Comparison of ENCODE assay signal across 1 cellular context in the genomic region with DNA sequence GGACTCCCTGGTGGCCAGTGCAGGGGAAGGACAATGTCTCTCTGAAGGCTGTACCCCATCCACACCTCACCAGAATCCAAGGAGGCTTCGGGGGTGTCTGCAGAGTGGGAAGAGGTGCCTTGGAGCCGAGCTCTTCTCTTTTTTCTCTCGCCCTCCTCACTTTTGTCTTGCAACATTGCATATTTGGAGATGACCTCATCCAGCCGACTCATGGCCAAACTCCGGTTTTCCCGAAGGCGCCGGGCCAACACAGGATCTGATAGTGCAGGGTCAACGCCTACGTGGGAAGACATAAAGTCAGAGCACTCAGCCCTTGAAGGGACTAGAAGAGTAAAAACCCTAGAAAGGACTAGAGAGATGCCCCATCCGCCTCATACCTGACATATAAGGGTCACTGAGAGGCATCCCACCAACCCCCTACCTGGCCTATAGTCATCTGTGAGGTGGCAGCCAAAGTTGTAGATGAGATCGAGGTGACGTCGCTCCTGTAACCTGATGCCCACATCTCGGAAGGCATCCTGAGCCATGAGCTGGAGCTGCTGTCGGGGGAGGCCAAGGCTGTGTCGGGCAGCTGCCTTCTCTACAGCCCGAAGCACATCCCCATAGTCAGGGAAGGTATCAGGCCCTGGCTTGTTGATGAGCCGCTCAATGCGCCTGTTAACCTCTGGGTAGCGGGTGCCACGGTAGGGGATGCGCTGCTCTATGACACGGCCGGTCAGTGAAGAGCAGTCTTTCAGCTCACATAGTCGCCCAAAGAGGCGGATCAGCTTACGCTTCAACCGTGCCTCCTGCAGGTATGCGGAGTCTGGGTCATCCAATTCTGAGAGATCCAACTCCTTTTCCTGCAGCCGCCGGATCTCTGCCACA.
TF ChIP-seq lines count a peak whose summit lies in the region.

No MANE protein-coding gene starts in this region.

TF ChIP-seq in HepG2, 621 proteins besides CTCF, POLR2A, EP300 and RAD21:
- no peak for TF ChIP-seq ARNTL (CRISPR knock-in tag; IDR thresholded peaks at IDR 0.05)
- peak; percentile 65 for TF ChIP-seq ATF7 (IDR thresholded peaks at IDR 0.05)
- no peak for TF ChIP-seq ATF7 (CRISPR knock-in tag; IDR thresholded peaks at IDR 0.05)
- TF ChIP-seq ZFP91 (CRISPR knock-in tag; IDR thresholded peaks at IDR 0.05; ENCODE audit: borderline replicate concordance): no peak
- no peak for TF ChIP-seq ZBTB21 (CRISPR knock-in tag; IDR thresholded peaks at IDR 0.05)
- no peak for TF ChIP-seq ARID5B (CRISPR knock-in tag; IDR thresholded peaks at IDR 0.05)
